In genomic region chr2:127884841-127885301, GRCh38 we compare ENCODE assay signal across 1 cellular context.
A peak's percentile ranks its signal among the peaks of the same experiment; 100 is the strongest.
TF ChIP-seq lines count a peak whose summit lies in the region.

No MANE protein-coding gene starts in this region.

TF ChIP-seq in GM12878, 131 proteins besides CTCF, POLR2A, EP300 and RAD21:
- TF ChIP-seq HDGF (IDR thresholded peaks at IDR 0.05): 0 out of 2 replicates have a peak, but pooled peaks have one; percentile 43
- TF ChIP-seq IKZF2 (IDR thresholded peaks at IDR 0.05): 0 out of 4 replicates have a peak, but pooled peaks of 1 of the 2 experiments have one; percentile 11
